Comparison of ENCODE assay signal across 9 cellular contexts in the genomic region with DNA sequence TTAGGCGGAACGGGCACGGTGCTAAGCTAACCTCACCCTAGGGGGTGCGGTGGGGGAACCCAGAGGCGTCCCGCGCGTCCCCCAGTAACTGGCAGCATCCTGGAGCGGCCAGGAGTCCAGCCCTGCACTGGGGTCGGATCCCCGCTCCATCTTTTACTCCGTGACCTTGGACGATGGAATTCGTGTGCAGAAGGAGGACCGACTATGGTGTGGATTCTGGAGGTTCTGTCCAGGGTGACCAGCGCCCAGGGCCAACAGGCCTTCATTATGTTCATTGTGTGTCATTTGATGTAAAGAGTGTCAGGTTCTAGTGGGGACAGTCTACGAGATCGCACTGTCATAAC. TPM values are rescaled to one million over a fixed set of nuclear protein-coding genes. Genes with fewer than 3 reads are reported as not detected.
A peak's percentile ranks its signal among the peaks of the same experiment; 100 is the strongest.
DNase-seq lines count a peak whose midpoint lies in the region; ATAC-seq and TF ChIP-seq lines count a peak whose summit lies in the region.
"Had no signal": no experiment of that assay in that cellular context is flagged by ENCODE, and none has a peak within 500 bp of the region (broad histone marks: within the 10 kb centered on the region; RNA-seq: fewer than 3 reads in every experiment).

No MANE protein-coding gene starts in this region.

- H3K27ac Mint-ChIP-seq in activated CD4-positive, alpha-beta T cell treated with anti-CD3 and anti-CD28 coated beads, Interleukin-2, amount 10 ng/mL, durations not matched to agents 24 days and 14 days = peak overlapping the region; percentile 79

- peak overlapping the region; percentile 97 for H3K9ac ChIP-seq in adipocyte (ENCODE audit: low read length)

- no peaks in the 10 kb centered on the region for H3K9me3 ChIP-seq in adipocyte (ENCODE audit: control insufficient read depth, low read length)
- no peaks in the 10 kb centered on the region for H3K9me3 ChIP-seq in left lung
- no peaks in the 10 kb centered on the region for H3K9me3 ChIP-seq in thyroid gland

- H3K27me3 Mint-ChIP-seq in activated CD4-positive, alpha-beta T cell treated with anti-CD3 and anti-CD28 coated beads, Interleukin-2, amount 10 ng/mL, durations not matched to agents 24 days and 14 days = no peaks in the 10 kb centered on the region

- ATAC-seq in left lung = no peak

- DNase-seq in activated CD4-positive, alpha-beta T cell treated with anti-CD3 and anti-CD28 coated beads, Interleukin-2, amount 10 ng/mL, durations not matched to agents 24 days and 14 days = no peak
- no peak for DNase-seq in activated CD4-positive, alpha-beta T cell treated with anti-CD3 and anti-CD28 coated beads for 4 hours
- peak; percentile 26 for DNase-seq in adipocyte (ENCODE audit: low read depth)
- DNase-seq in left lung = no peak
- DNase-seq in thyroid gland = no peak
- DNase-seq in HuH-7.5 (ENCODE audit: low spot score) = no peak
- no peak for DNase-seq in dedifferentiated amniotic fluid mesenchymal stem cell (ENCODE audit: extremely low spot score)
- DNase-seq in NCI-H774 (lab: John Stamatoyannopoulos, UW) = no peak

- H3K27me3 ChIP-seq in adipocyte (replicated peaks; ENCODE audit: control insufficient read depth, insufficient read depth, low read length) (no peaks in the 10 kb centered on the region), left lung (no peaks in the 10 kb centered on the region), thyroid gland (no peaks in the 10 kb centered on the region)

- peaks cover 51% of the 10 kb centered on the region for H3K4me1 Mint-ChIP-seq in activated CD4-positive, alpha-beta T cell treated with anti-CD3 and anti-CD28 coated beads, Interleukin-2, amount 10 ng/mL, durations not matched to agents 24 days and 14 days

- H3K36me3 ChIP-seq in adipocyte (ENCODE audit: control insufficient read depth, insufficient read depth, low read length, severe bottlenecking) = peaks cover 5% of the 10 kb centered on the region
- peaks cover 0 to 18% of the 10 kb centered on the region in 2 donors for H3K36me3 ChIP-seq in left lung
- no peaks in the 10 kb centered on the region for H3K36me3 ChIP-seq in thyroid gland

- no peak for TF ChIP-seq POLR2A in thyroid gland (IDR thresholded peaks at IDR 0.05)

- WGBS in thyroid gland, 2 donors = 10 to 20% methylated on average over 7 to 18 of the region's 18 CpGs

- intact Hi-C loops in activated CD4-positive, alpha-beta T cell treated with anti-CD3 and anti-CD28 coated beads, Interleukin-2, amount 10 ng/mL, durations not matched to agents 24 days and 14 days (cut with micrococcal nuclease) = loop anchor here (2.0 to 5.0 kb wide), 3 partner anchors 42 to 178 kb away; partner anchors contain the start of gene AP3D1
- intact Hi-C loops in left lung (cut with DNase I) (no loop called here), thyroid gland (cut with DNase I) (no loop called here)

- peak overlapping the region; percentile 95 for H3K4me3 Mint-ChIP-seq in activated CD4-positive, alpha-beta T cell treated with anti-CD3 and anti-CD28 coated beads, Interleukin-2, amount 10 ng/mL, durations not matched to agents 24 days and 14 days

- H3K9me3 Mint-ChIP-seq in activated CD4-positive, alpha-beta T cell treated with anti-CD3 and anti-CD28 coated beads, Interleukin-2, amount 10 ng/mL, durations not matched to agents 24 days and 14 days = no peaks in the 10 kb centered on the region

- H3K4me3 ChIP-seq in adipocyte (ENCODE audit: low read length) = peak overlapping the region; percentile 99
- H3K4me3 ChIP-seq in left lung = peak overlapping the region; percentile 82 to 85
- peak overlapping the region; percentile 60 to 92 (median 84) for H3K4me3 ChIP-seq in thyroid gland (replicated peaks in 1 of 3)

- TF ChIP-seq CTCF in left lung (IDR thresholded peaks at IDR 0.05) (no peak), thyroid gland (IDR thresholded peaks at IDR 0.05) (no peak)

- peaks cover 28% of the 10 kb centered on the region for H3K36me3 Mint-ChIP-seq in activated CD4-positive, alpha-beta T cell treated with anti-CD3 and anti-CD28 coated beads, Interleukin-2, amount 10 ng/mL, durations not matched to agents 24 days and 14 days (ENCODE audit: low read depth)

- H3K27ac ChIP-seq in left lung (peak overlapping the region in 1 of 2 donors; percentile 86), thyroid gland (peak overlapping the region in 1 of 3 donors; percentile 35)

- H3K4me1 ChIP-seq in adipocyte (ENCODE audit: control insufficient read depth, insufficient read depth, low read length) = peaks cover 28% of the 10 kb centered on the region
- H3K4me1 ChIP-seq in left lung = peaks cover 15 to 75% of the 10 kb centered on the region in 2 donors
- peaks cover 40 to 60% of the 10 kb centered on the region in 2 donors for H3K4me1 ChIP-seq in thyroid gland

RNA-seq across cellular contexts. Expression of gene SPPL2B, which starts 0.7 kb away (rescaled TPM):
- 69.7 and 69.8 TPM in 2 replicates for total RNA-seq in activated CD4-positive, alpha-beta T cell treated with anti-CD3 and anti-CD28 coated beads, Interleukin-2, amount 10 ng/mL, durations not matched to agents 24 days and 14 days
- total RNA-seq in left lung (10 to 100 TPM; 47.5 to 60.7 TPM), thyroid gland (10 to 100 TPM; 47.8 to 97.8 (median 67.3) TPM)

RNA-seq across cellular contexts. Expression of gene LSM7, which starts 0.7 kb away (rescaled TPM):
- 190 and 192 TPM in 2 replicates for total RNA-seq in activated CD4-positive, alpha-beta T cell treated with anti-CD3 and anti-CD28 coated beads, Interleukin-2, amount 10 ng/mL, durations not matched to agents 24 days and 14 days
- total RNA-seq in left lung (10 to 100 TPM; 59.3 to 70.1 TPM), thyroid gland (100 to 1,000 TPM in 1 of 4 donors, 10 to 100 TPM in 3; 21.1 to 139 (median 55.1) TPM)

RNA-seq across cellular contexts. Expression of gene LINGO3, which starts 21.2 kb away (rescaled TPM):
- 0.09 and 0.26 TPM in 2 replicates for total RNA-seq in activated CD4-positive, alpha-beta T cell treated with anti-CD3 and anti-CD28 coated beads, Interleukin-2, amount 10 ng/mL, durations not matched to agents 24 days and 14 days
- total RNA-seq in left lung (under 1 TPM in 1 of 2 donors, not detected in 1; 0.16 TPM), thyroid gland (under 1 TPM in 1 of 4 donors, not detected in 3; 0.45 TPM)
- total RNA-seq: RPMI7951 had no signal

RNA-seq across cellular contexts. Expression of gene TMPRSS9, which starts 30.9 kb away (rescaled TPM):
- total RNA-seq in activated CD4-positive, alpha-beta T cell treated with anti-CD3 and anti-CD28 coated beads, Interleukin-2, amount 10 ng/mL, durations not matched to agents 24 days and 14 days = 0.09 TPM in 1 of 2 replicates, not detected in the other
- total RNA-seq in left lung = not detected
- under 1 TPM in 2 of 4 donors, not detected in 2; 0.13 to 0.78 TPM for total RNA-seq in thyroid gland
- total RNA-seq: RPMI7951 had no signal

RNA-seq across cellular contexts. Expression of gene PEAK3, which starts 47.2 kb away (rescaled TPM):
- 0.09 TPM in 1 of 2 replicates, not detected in the other for total RNA-seq in activated CD4-positive, alpha-beta T cell treated with anti-CD3 and anti-CD28 coated beads, Interleukin-2, amount 10 ng/mL, durations not matched to agents 24 days and 14 days
- 1 to 10 TPM; 1.0 to 8.5 TPM for total RNA-seq in left lung
- total RNA-seq in thyroid gland = 1 to 10 TPM in 1 of 4 donors, under 1 TPM in 3; 0.27 to 1.6 (median 0.59) TPM
